ENCODE assay signal across 8 cellular contexts in the genomic region with DNA sequence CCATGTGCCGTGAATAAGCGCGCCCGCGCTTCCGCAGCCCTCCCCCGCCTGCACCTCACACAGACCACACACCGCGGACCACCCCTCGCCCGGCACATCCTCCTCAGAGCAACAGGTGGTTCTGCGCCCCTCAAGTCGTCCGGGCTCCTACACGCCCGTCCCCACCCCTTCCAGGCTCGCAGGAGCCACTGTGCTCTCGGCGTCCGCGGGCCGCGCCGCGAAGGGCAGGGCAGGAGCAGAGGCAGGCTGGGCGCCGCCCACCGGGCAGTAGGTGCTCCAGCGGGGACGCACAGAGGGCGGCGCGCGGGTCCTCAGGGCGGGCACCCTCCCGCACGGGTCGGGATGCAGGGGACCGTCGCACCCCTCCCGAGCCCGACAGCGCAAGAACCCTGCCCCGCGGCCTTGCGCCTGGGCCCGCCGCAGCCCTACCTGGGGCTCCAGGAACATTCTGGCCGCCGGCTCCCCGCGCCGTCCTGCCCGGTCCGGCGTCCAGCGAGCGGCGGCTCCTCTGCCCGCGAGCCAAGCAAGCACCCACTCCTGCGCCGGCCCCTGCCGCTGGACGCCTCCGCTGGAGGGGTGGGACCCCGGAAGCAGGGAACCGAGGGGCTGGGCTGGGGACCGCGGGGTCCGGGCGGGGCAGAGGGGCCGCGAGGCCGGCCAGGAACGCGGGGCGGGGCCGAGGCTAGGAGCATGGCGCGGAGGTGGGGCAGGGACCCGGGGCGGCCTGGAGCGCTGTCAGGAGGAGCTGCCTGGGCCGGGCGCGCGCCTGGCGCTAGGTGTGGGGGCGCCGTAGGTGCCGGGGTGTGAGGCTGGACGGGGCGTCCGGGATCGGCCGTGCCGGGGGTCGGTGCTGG.
DNase-seq lines count a peak whose midpoint lies in the region; ATAC-seq lines count a peak whose summit lies in the region.

No MANE protein-coding gene starts in this region.

- peak; percentile 32 for DNase-seq in NCI-H748 (lab: John Stamatoyannopoulos, UW; ENCODE audit: unreplicated experiment)
- DNase-seq in activated gamma-delta T cell (lab: John Stamatoyannopoulos, UW) = peak; percentile 51
- DNase-seq in stimulated activated CD4-positive, alpha-beta T cell treated with anti-CD3 and anti-CD28 coated beads, Interleukin-15, amount 100 ng/mL, for 24 hours = peak; percentile 46
- no peak for DNase-seq in SHP77 treated with DMSO at 0.1 percent for 48 hours (lab: John Stamatoyannopoulos, UW)
- DNase-seq in AG20443 (ENCODE audit: low spot score) = no peak
- DNase-seq in NCI-H1436 (lab: John Stamatoyannopoulos, UW) = no peak

- peak overlapping the region; percentile 38 for H3K4me3 ChIP-seq in iPS-11a (ENCODE audit: low read depth, low read length)

- no peak for ATAC-seq in HG02885 (IDR thresholded peaks at IDR 0.05; ENCODE audit: poor library complexity, unreplicated experiment)

Comparison
In these comparisons a context has a peak if more than half of its experiments do, and no peak if none do; other contexts are left out.
1. DNase-seq: peak in NCI-H748 (single experiment), activated gamma-delta T cell (single experiment) and stimulated activated CD4-positive, alpha-beta T cell treated with anti-CD3 and anti-CD28 coated beads, Interleukin-15, amount 100 ng/mL, for 24 hours (single experiment); none in SHP77 treated with DMSO at 0.1 percent for 48 hours (single experiment), AG20443 (single experiment) and NCI-H1436 (single experiment).